Comparison of ENCODE assay signal across 8 cellular contexts in genomic region chr17:47802341-47803022, GRCh38.
DNase-seq lines count a peak whose midpoint lies in the region; TF ChIP-seq lines count a peak whose summit lies in the region.

No MANE protein-coding gene starts in this region.

- no peak overlapping the region for H2AFZ ChIP-seq in Loucy (ENCODE audit: low read length)

- no peak overlapping the region for H3K4me2 ChIP-seq in Loucy (ENCODE audit: low read depth, low read length, poor library complexity, severe bottlenecking)

- H3K9ac ChIP-seq in Loucy (ENCODE audit: low read depth, low read length, poor library complexity, severe bottlenecking) = no peak overlapping the region

- no peaks in the 10 kb centered on the region for H3K27me3 ChIP-seq in Loucy (ENCODE audit: insufficient read depth, low read length, poor library complexity, severe bottlenecking)

- H3K4me1 ChIP-seq in Loucy (ENCODE audit: insufficient read depth, low read length, poor library complexity, severe bottlenecking) = no peaks in the 10 kb centered on the region

- DNase-seq in EL (peak; percentile 42), SHP77 treated with DMSO at 0.1 percent for 48 hours (lab: John Stamatoyannopoulos, UW) (peak; percentile 69), hepatic stellate cell (ENCODE audit: low spot score) (peak; percentile 59), KG1 (lab: John Stamatoyannopoulos, UW) (no peak), MV-4-11 (lab: John Stamatoyannopoulos, UW) (no peak)
- peak; percentile 67 for DNase-seq in activated naive CD4-positive, alpha-beta T cell treated with anti-CD3 and anti-CD28 coated beads, Interleukin-2, amount 50 U/mL, for 16 hours
- peak; percentile 57 for DNase-seq in stimulated activated CD4-positive, alpha-beta T cell treated with anti-CD3 and anti-CD28 coated beads, Interleukin-12 subunit alpha, Interleukin-12 subunit beta, amount 100 ng/mL, for 4 hours

- H3K36me3 ChIP-seq in Loucy (ENCODE audit: insufficient read depth, low read length) = no peaks in the 10 kb centered on the region

- no peaks in the 10 kb centered on the region for H3K9me3 ChIP-seq in Loucy (ENCODE audit: insufficient read depth, low read depth, low read length)

- no peaks in the 10 kb centered on the region for H3K9me2 ChIP-seq in Loucy (replicated peaks; ENCODE audit: low read depth, low read length)

- H3F3A ChIP-seq in Loucy (ENCODE audit: low read depth) = no peaks in the 10 kb centered on the region

- no peaks in the 10 kb centered on the region for H4K20me1 ChIP-seq in Loucy (ENCODE audit: insufficient read depth, low read length, poor library complexity, severe bottlenecking)

- peak; percentile 72 for TF ChIP-seq CTCF in Loucy (conservative IDR thresholded peaks at IDR 0.05; ENCODE audit: low read length)

- no peak overlapping the region for H3K4me3 ChIP-seq in Loucy (ENCODE audit: low read length, poor library complexity, severe bottlenecking)

- no peaks in the 10 kb centered on the region for H3K79me2 ChIP-seq in Loucy (ENCODE audit: insufficient read depth, low read length)

Comparison
In these comparisons a context has a peak if more than half of its experiments do, and no peak if none do; other contexts are left out.
1. DNase-seq: peak in EL (single experiment), SHP77 treated with DMSO at 0.1 percent for 48 hours (single experiment), activated naive CD4-positive, alpha-beta T cell treated with anti-CD3 and anti-CD28 coated beads, Interleukin-2, amount 50 U/mL, for 16 hours (single experiment), hepatic stellate cell (single experiment) and stimulated activated CD4-positive, alpha-beta T cell treated with anti-CD3 and anti-CD28 coated beads, Interleukin-12 subunit alpha, Interleukin-12 subunit beta, amount 100 ng/mL, for 4 hours (single experiment); none in KG1 (single experiment) and MV-4-11 (single experiment).